Comparison of ENCODE assay signal across 9 cellular contexts in the genomic region with DNA sequence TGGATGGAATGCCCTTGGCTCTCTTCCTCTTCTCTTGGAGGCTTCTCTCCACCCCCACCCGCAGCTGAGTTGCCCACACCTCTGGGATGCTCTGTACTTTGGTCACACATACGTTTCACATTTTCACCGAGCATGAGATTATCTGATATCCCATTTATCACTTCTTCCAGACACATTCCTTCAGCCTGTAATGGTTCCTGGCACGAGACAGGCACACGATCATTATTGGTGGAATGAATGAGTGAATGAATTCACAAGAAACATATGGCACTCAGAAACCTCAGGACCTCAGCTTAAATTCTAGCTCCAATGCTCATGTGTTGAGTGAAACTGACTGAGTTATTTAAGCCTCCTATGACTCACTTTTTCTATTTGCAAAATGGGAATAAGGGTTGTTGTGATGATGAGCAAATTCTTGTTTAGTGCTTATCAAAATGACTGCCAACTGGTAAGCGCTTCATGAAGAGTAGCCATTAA.
DNase-seq lines count a peak whose midpoint lies in the region; ATAC-seq and TF ChIP-seq lines count a peak whose summit lies in the region.
"Had no signal": no experiment of that assay in that cellular context is flagged by ENCODE, and none has a peak within 500 bp of the region (broad histone marks: within the 10 kb centered on the region; RNA-seq: fewer than 3 reads in every experiment).

No MANE protein-coding gene starts in this region.

- no peaks in the 10 kb centered on the region for H3K9me3 ChIP-seq in adrenal gland (replicated peaks in 1 of 3)

- TF ChIP-seq CTCF in fibroblast of mammary gland (conservative IDR thresholded peaks at IDR 0.05; ENCODE audit: control insufficient read depth, insufficient read depth, low read depth, low read length), result no peak
- no peak for TF ChIP-seq CTCF in adrenal gland (IDR thresholded peaks at IDR 0.05)

- intact Hi-C loops in adrenal gland (cut with DNase I), result no loop called here

- no peak overlapping the region for H3K4me3 ChIP-seq in fibroblast of mammary gland (ENCODE audit: control insufficient read depth, low read depth, low read length)
- H3K4me3 ChIP-seq in adrenal gland, result no peak overlapping the region

- DNase-seq in AG08395 (ENCODE audit: low spot score) (peak; percentile 88), HS-5 (ENCODE audit: low read depth) (peak; percentile 91), fibroblast of mammary gland (ENCODE audit: low read depth) (peak; percentile 95), NCI-H1694 treated with DMSO at 0.1 percent for 48 hours (lab: John Stamatoyannopoulos, UW) (no peak), adrenal gland (no peak), COR-L47 (lab: John Stamatoyannopoulos, UW) (no peak)
- DNase-seq in activated CD4-positive, alpha-beta T cell treated with anti-CD3 and anti-CD28 coated beads for 4 hours, result no peak
- DNase-seq: DND-41 had no signal

- H3K36me3 ChIP-seq in adrenal gland (replicated peaks in 1 of 2), result no peaks in the 10 kb centered on the region

- no peak overlapping the region for H3K27ac ChIP-seq in adrenal gland

- 91 to 95% (median 94%) methylated on average over 6 of the region's 6 CpGs for WGBS in adrenal gland, 4 donors

- H3K4me1 ChIP-seq in adrenal gland (replicated peaks in 1 of 2), result no peaks in the 10 kb centered on the region

- no peaks in the 10 kb centered on the region for H3K27me3 ChIP-seq in adrenal gland

- no peak for TF ChIP-seq POLR2A in adrenal gland (IDR thresholded peaks at IDR 0.05)

- peak; percentile 8 for ATAC-seq in GM19438 (IDR thresholded peaks at IDR 0.05; ENCODE audit: low read depth, unreplicated experiment)

Comparison
In these comparisons a context has a peak if more than half of its experiments do, and no peak if none do; other contexts are left out.
1. DNase-seq: peak in AG08395 (single experiment), HS-5 (single experiment) and fibroblast of mammary gland (single experiment); none in NCI-H1694 treated with DMSO at 0.1 percent for 48 hours (single experiment), adrenal gland (0 of 7), activated CD4-positive, alpha-beta T cell treated with anti-CD3 and anti-CD28 coated beads for 4 hours (0 of 2) and COR-L47 (single experiment).